21 cellular contexts compared by ENCODE assay signal in genomic region chr4:76476606-76477005, GRCh38. TPM values are rescaled to one million over a fixed set of nuclear protein-coding genes. Genes with fewer than 3 reads are reported as not detected.
"Had no signal": no experiment of that assay in that cellular context is flagged by ENCODE, and none has a peak within 500 bp of the region (broad histone marks: within the 10 kb centered on the region; RNA-seq: fewer than 3 reads in every experiment).

No MANE protein-coding gene starts in this region.

- H3K9me3 ChIP-seq: gastrocnemius medialis had no signal

- H3K27me3 Mint-ChIP-seq: dendritic cell treated with granulocyte-macrophage colony-stimulating factor and Interleukin-4, amounts not matched to agents 40 ng/mL and 50 ng/mL, for 4 days had no signal

- ATAC-seq: effector memory CD8-positive, alpha-beta T cell; gastrocnemius medialis; heart right ventricle; left lobe of liver; natural killer cell had no signal

- H3K36me3 Mint-ChIP-seq: natural killer cell had no signal

- H3K4me1 ChIP-seq: gastrocnemius medialis, heart right ventricle, right atrium auricular region, sigmoid colon had no signal

- H3K36me3 ChIP-seq: esophagus muscularis mucosa, gastrocnemius medialis, heart right ventricle, right atrium auricular region, sigmoid colon had no signal

- H3K27ac ChIP-seq: epithelial cell of prostate, esophagus muscularis mucosa, gastrocnemius medialis, heart right ventricle, right atrium auricular region, sigmoid colon had no signal

- H3K4me3 Mint-ChIP-seq: dendritic cell treated with granulocyte-macrophage colony-stimulating factor and Interleukin-4, amounts not matched to agents 40 ng/mL and 50 ng/mL, for 4 days; effector memory CD8-positive, alpha-beta T cell; natural killer cell; neural crest cell had no signal

- H3K27ac Mint-ChIP-seq: dendritic cell treated with granulocyte-macrophage colony-stimulating factor and Interleukin-4, amounts not matched to agents 40 ng/mL and 50 ng/mL, for 4 days; effector memory CD8-positive, alpha-beta T cell; natural killer cell had no signal

- H3K4me3 ChIP-seq: esophagus muscularis mucosa, gastrocnemius medialis, heart right ventricle, right atrium auricular region, sigmoid colon had no signal

- H3K27me3 ChIP-seq: esophagus muscularis mucosa, gastrocnemius medialis, heart right ventricle, right atrium auricular region, sigmoid colon had no signal

- DNase-seq: effector memory CD8-positive, alpha-beta T cell; gastrocnemius medialis; heart right ventricle; hypothalamus; islet precursor cell; mammary epithelial cell; natural killer cell; posterior cingulate gyrus; sigmoid colon; small intestine; stimulated activated CD4-positive, alpha-beta T cell treated with anti-CD3 and anti-CD28 coated beads, Interleukin-2, amount 100 ng/mL, for 48 hours; stimulated activated naive CD4-positive, alpha-beta T cell treated with Interleukin-2 at 50 U/mL for 16 hours had no signal

RNA-seq across cellular contexts. Expression of gene CCDC158, which starts 55.7 kb away (rescaled TPM):
- total RNA-seq: gastrocnemius medialis, myocyte, natural killer cell, neural crest cell, osteocyte, pulmonary artery endothelial cell had no signal
